In genomic region chr3:193314161-193314560, GRCh38 we compare ENCODE assay signal across 1 cellular context.
TF ChIP-seq lines count a peak whose summit lies in the region.

No MANE protein-coding gene starts in this region.

TF ChIP-seq in GM23338, 12 proteins besides CTCF, POLR2A, EP300 and RAD21 (continued from another document):
- no peak for TF ChIP-seq ZNF462 (CRISPR knock-in tag; IDR thresholded peaks at IDR 0.05)
- TF ChIP-seq EZH2 (IDR thresholded peaks at IDR 0.05; ENCODE audit: low read depth, unreplicated experiment): no peak
- no peak for TF ChIP-seq ZNF114 (CRISPR knock-in tag; IDR thresholded peaks at IDR 0.05)
- no peak for TF ChIP-seq ETS1 (IDR thresholded peaks at IDR 0.05)
- TF ChIP-seq NANOG (IDR thresholded peaks at IDR 0.05; ENCODE audit: borderline replicate concordance): no peak
- no peak for TF ChIP-seq POLR2AphosphoS5 (IDR thresholded peaks at IDR 0.05; ENCODE audit: low read depth)
- TF ChIP-seq, protein P1, sequence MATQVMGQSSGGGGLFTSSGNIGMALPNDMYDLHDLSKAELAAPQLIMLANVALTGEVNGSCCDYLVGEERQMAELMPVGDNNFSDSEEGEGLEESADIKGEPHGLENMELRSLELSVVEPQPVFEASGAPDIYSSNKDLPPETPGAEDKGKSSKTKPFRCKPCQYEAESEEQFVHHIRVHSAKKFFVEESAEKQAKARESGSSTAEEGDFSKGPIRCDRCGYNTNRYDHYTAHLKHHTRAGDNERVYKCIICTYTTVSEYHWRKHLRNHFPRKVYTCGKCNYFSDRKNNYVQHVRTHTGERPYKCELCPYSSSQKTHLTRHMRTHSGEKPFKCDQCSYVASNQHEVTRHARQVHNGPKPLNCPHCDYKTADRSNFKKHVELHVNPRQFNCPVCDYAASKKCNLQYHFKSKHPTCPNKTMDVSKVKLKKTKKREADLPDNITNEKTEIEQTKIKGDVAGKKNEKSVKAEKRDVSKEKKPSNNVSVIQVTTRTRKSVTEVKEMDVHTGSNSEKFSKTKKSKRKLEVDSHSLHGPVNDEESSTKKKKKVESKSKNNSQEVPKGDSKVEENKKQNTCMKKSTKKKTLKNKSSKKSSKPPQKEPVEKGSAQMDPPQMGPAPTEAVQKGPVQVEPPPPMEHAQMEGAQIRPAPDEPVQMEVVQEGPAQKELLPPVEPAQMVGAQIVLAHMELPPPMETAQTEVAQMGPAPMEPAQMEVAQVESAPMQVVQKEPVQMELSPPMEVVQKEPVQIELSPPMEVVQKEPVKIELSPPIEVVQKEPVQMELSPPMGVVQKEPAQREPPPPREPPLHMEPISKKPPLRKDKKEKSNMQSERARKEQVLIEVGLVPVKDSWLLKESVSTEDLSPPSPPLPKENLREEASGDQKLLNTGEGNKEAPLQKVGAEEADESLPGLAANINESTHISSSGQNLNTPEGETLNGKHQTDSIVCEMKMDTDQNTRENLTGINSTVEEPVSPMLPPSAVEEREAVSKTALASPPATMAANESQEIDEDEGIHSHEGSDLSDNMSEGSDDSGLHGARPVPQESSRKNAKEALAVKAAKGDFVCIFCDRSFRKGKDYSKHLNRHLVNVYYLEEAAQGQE (IDR thresholded peaks at IDR 0.05; ENCODE audit: unreplicated experiment): no peak
